ENCODE assay signal across 22 cellular contexts in genomic region chr15:65329991-65330735, GRCh38. TPM values are rescaled to one million over a fixed set of nuclear protein-coding genes. Genes with fewer than 3 reads are reported as not detected.
DNase-seq lines count a peak whose midpoint lies in the region; ATAC-seq and TF ChIP-seq lines count a peak whose summit lies in the region.
"Had no signal": no experiment of that assay in that cellular context is flagged by ENCODE, and none has a peak within 500 bp of the region (broad histone marks: within the 10 kb centered on the region; RNA-seq: fewer than 3 reads in every experiment).

No MANE protein-coding gene starts in this region.

- peaks cover 0 to 2% (median 0%) of the 10 kb centered on the region in 3 experiments for H3K27me3 ChIP-seq in neuronal stem cell (ENCODE audit: control insufficient read depth in 3 of 3, insufficient read depth in 3 of 3, low read depth in 1 of 3, low read length in 3 of 3)
- H3K27me3 ChIP-seq: BE2C had no signal

- TF ChIP-seq CTCF in CD14-positive monocyte (IDR thresholded peaks at IDR 0.05) (no peak), HEK293 (tag by site-specific recombination; IDR thresholded peaks at IDR 0.05) (no peak), endothelial cell (IDR thresholded peaks at IDR 0.05; ENCODE audit: unreplicated experiment) (no peak)

- H3K27me3 Mint-ChIP-seq in CD14-positive monocyte (ENCODE audit: low read depth in 3 of 3): peaks cover 8 to 24% (median 18%) of the 10 kb centered on the region in 3 donors
- H3K27me3 Mint-ChIP-seq in endothelial cell (ENCODE audit: unreplicated experiment): peaks cover 6% of the 10 kb centered on the region

- no CpG with 5 or more reads among the region's 18 CpGs for WGBS in neuronal stem cell (ENCODE audit: extremely low coverage in 2 of 2, insufficient read length in 2 of 2, insufficient replicate concordance in 1 of 2), 2 donors

- H3K9me3 Mint-ChIP-seq in CD14-positive monocyte (no peaks in the 10 kb centered on the region), endothelial cell (ENCODE audit: unreplicated experiment) (no peaks in the 10 kb centered on the region)
- H3K9me3 Mint-ChIP-seq: CD8-positive, alpha-beta T cell; IgD-negative memory B cell had no signal

- no peaks in the 10 kb centered on the region for H3K36me3 Mint-ChIP-seq in CD14-positive monocyte
- H3K36me3 Mint-ChIP-seq in endothelial cell (ENCODE audit: low read depth, unreplicated experiment): peaks cover 40% of the 10 kb centered on the region
- H3K36me3 Mint-ChIP-seq: CD8-positive, alpha-beta T cell; IgD-negative memory B cell had no signal

- H3K27ac ChIP-seq in HEK293 (ENCODE audit: extremely low read depth, low read depth, low read length): no peak overlapping the region
- no peak overlapping the region for H3K27ac ChIP-seq in neuronal stem cell (replicated peaks; ENCODE audit: low read length)

- peak overlapping the region; percentile 53 for H3K9ac ChIP-seq in neuronal stem cell (ENCODE audit: low read depth, low read length, poor library complexity)

- no peak overlapping the region for H2AFZ ChIP-seq in neuronal stem cell (ENCODE audit: low read length)

- intact Hi-C loops in CD14-positive monocyte (cut with micrococcal nuclease): no loop called here

- no peak for ATAC-seq in HG03095 (IDR thresholded peaks at IDR 0.05; ENCODE audit: unreplicated experiment)
- no peak for ATAC-seq in activated CD4-positive, CD25-positive, alpha-beta regulatory T cell treated with anti-CD3 and anti-CD28 coated beads, Interleukin-2, amount 50 U/mL, for 24 hours
- ATAC-seq: CD8-positive, alpha-beta T cell had no signal

- no peaks in the 10 kb centered on the region for H3K9me3 ChIP-seq in HEK293 (ENCODE audit: control insufficient read depth, insufficient read depth, low read depth, low read length)
- H3K9me3 ChIP-seq in neuronal stem cell (replicated peaks in 1 of 2; ENCODE audit: control insufficient read depth in 2 of 2, insufficient read depth in 1 of 2, low read depth in 1 of 2, low read length in 2 of 2): no peaks in the 10 kb centered on the region
- H3K9me3 ChIP-seq: BE2C had no signal

- DNase-seq in CD14-positive monocyte (ENCODE audit: low spot score) (peak; percentile 22), endothelial cell (ENCODE audit: low spot score) (no peak), neuronal stem cell (ENCODE audit: low spot score) (no peak), T1000 (lab: John Stamatoyannopoulos, UW) (no peak), inferior parietal cortex (ENCODE audit: extremely low spot score) (no peak)
- DNase-seq: BE2C; CD8-positive, alpha-beta T cell; DMS79; GOT3; NCI-H1417; NCI-H187 treated with DMSO at 0.1 percent for 48 hours; NCI-H2171; NCI-H446; NCI-H69; SIG-M5 had no signal

- no peak overlapping the region for H2BK120ac ChIP-seq in neuronal stem cell (ENCODE audit: low read depth, low read length)

- H4K8ac ChIP-seq in neuronal stem cell (ENCODE audit: low read depth, low read length): no peak overlapping the region

- CTCF ChIA-PET in HEK293 (lab: Yijun Ruan, JAX): interaction anchor here (1.0 to 4.6 kb wide), 3 partner anchors 11 to 56 kb away, joined by 5 to 27 read pairs (median 5); no protein-coding TSS in a partner anchor

- peak overlapping the region; percentile 2 for H4K91ac ChIP-seq in neuronal stem cell (ENCODE audit: low read depth, low read length, poor library complexity)

- H3K4me3 Mint-ChIP-seq in CD14-positive monocyte (no peak overlapping the region), endothelial cell (ENCODE audit: unreplicated experiment) (no peak overlapping the region)
- H3K4me3 Mint-ChIP-seq: CD8-positive, alpha-beta T cell; IgD-negative memory B cell had no signal

- no peak overlapping the region for H3K23ac ChIP-seq in neuronal stem cell (ENCODE audit: low read depth, low read length, poor library complexity)

- no peak overlapping the region for H2BK12ac ChIP-seq in neuronal stem cell (ENCODE audit: low read length)

- POLR2A ChIA-PET in HEK293 (lab: Yijun Ruan, JAX): interaction anchor here (0.5 kb wide), 1 partner anchor 303 kb away, joined by 3 read pairs; no protein-coding TSS in a partner anchor

- no peak overlapping the region for H3K27ac Mint-ChIP-seq in CD14-positive monocyte
- peak overlapping the region; percentile 30 for H3K27ac Mint-ChIP-seq in endothelial cell (ENCODE audit: unreplicated experiment)
- H3K27ac Mint-ChIP-seq: CD8-positive, alpha-beta T cell had no signal

- H3K4me1 Mint-ChIP-seq in CD14-positive monocyte: peaks cover 8% of the 10 kb centered on the region
- peaks cover 28% of the 10 kb centered on the region for H3K4me1 Mint-ChIP-seq in endothelial cell (ENCODE audit: unreplicated experiment)

- H3K14ac ChIP-seq in neuronal stem cell (ENCODE audit: low read length): no peak overlapping the region

- H2BK15ac ChIP-seq in neuronal stem cell (ENCODE audit: low read length): peak overlapping the region; percentile 83

- H2AK5ac ChIP-seq in neuronal stem cell (ENCODE audit: low read depth, low read length): peak overlapping the region; percentile 53

- H3K4me3 ChIP-seq in HEK293 (ENCODE audit: low read depth, low read length): no peak overlapping the region
- peak overlapping the region in 1 of 2 donors; percentile 53 for H3K4me3 ChIP-seq in neuronal stem cell (ENCODE audit: low read length in 2 of 2)

- H3K4me1 ChIP-seq in HEK293 (ENCODE audit: control insufficient read depth, insufficient read depth, low read length): no peaks in the 10 kb centered on the region
- peaks cover 21 to 33% of the 10 kb centered on the region in 2 donors for H3K4me1 ChIP-seq in neuronal stem cell (ENCODE audit: control insufficient read depth in 2 of 2, insufficient read depth in 1 of 2, low read depth in 1 of 2, low read length in 2 of 2)

- H3K18ac ChIP-seq in neuronal stem cell (ENCODE audit: low read length): no peak overlapping the region

- no peak overlapping the region for H3K4me2 ChIP-seq in neuronal stem cell (ENCODE audit: insufficient read depth, low read length, poor library complexity, severe bottlenecking)

- H3K4ac ChIP-seq in neuronal stem cell (ENCODE audit: low read length): no peak overlapping the region

- H3K36me3 ChIP-seq in HEK293 (ENCODE audit: control insufficient read depth in 2 of 2, insufficient read depth in 1 of 2, low read length in 2 of 2): no peaks in the 10 kb centered on the region
- H3K36me3 ChIP-seq in neuronal stem cell (replicated peaks in 1 of 2; ENCODE audit: control insufficient read depth in 2 of 2, insufficient read depth in 2 of 2, low read length in 2 of 2): peaks cover 25 to 73% of the 10 kb centered on the region in 2 donors

- peaks cover under 1% of the 10 kb centered on the region for H3K79me1 ChIP-seq in neuronal stem cell (ENCODE audit: low read depth, low read length)

- peak overlapping the region; percentile 15 for H2BK5ac ChIP-seq in neuronal stem cell (ENCODE audit: low read length)

TF ChIP-seq in HEK293, 187 proteins besides CTCF, POLR2A, EP300 and RAD21 (continues in another document):
- TF ChIP-seq ZNF311 (tag by site-specific recombination; IDR thresholded peaks at IDR 0.05; ENCODE audit: borderline replicate concordance) (no peak), EGR2 (tag by site-specific recombination; IDR thresholded peaks at IDR 0.05; ENCODE audit: low read depth) (peak; percentile 84), KLF7 (tag by site-specific recombination; IDR thresholded peaks at IDR 0.05; ENCODE audit: borderline replicate concordance) (no peak), ZNF707 (tag by site-specific recombination; IDR thresholded peaks at IDR 0.05) (no peak), ZBTB6 (tag by site-specific recombination; IDR thresholded peaks at IDR 0.05) (no peak), ZNF112 (tag by site-specific recombination; IDR thresholded peaks at IDR 0.05) (no peak), ZNF366 (tag by site-specific recombination; conservative IDR thresholded peaks at IDR 0.05) (no peak), ZNF394 (tag by site-specific recombination; IDR thresholded peaks at IDR 0.05; ENCODE audit: borderline replicate concordance) (0 out of 2 replicates have a peak, but pooled peaks have one; percentile 16), BCL11A (tag by site-specific recombination; IDR thresholded peaks at IDR 0.05; ENCODE audit: low read depth) (no peak), ELK4 (IDR thresholded peaks at IDR 0.05; ENCODE audit: borderline replicate concordance, low read depth, low read length) (no peak), ZIC2 (tag by site-specific recombination; IDR thresholded peaks at IDR 0.05) (peak; percentile 94), HOXA7 (CRISPR knock-in tag; IDR thresholded peaks at IDR 0.05; ENCODE audit: borderline replicate concordance) (no peak)

RNA-seq across cellular contexts. Expression of gene RNU5B-1, which starts 25.7 kb away (rescaled TPM):
- not detected for polyA plus RNA-seq in CD14-positive monocyte
- not detected for total RNA-seq in endothelial cell (ENCODE audit: unreplicated experiment)
- polyA plus RNA-seq in neuronal stem cell (2013, experiment 1 of 2): not detected
- polyA plus RNA-seq in neuronal stem cell (2013, experiment 2 of 2): not detected
- total RNA-seq: HT-29, LHCN-M2, OCI-LY7 had no signal
- polyA plus RNA-seq: IgD-negative memory B cell had no signal

RNA-seq across cellular contexts. Expression of gene RNU5A-1, which starts 34.3 kb away (rescaled TPM):
- not detected for polyA plus RNA-seq in CD14-positive monocyte
- not detected for total RNA-seq in endothelial cell (ENCODE audit: unreplicated experiment)
- not detected for polyA plus RNA-seq in neuronal stem cell (2013, experiment 1 of 2)
- polyA plus RNA-seq in neuronal stem cell (2013, experiment 2 of 2): not detected
- total RNA-seq: CD8-positive, alpha-beta T cell; HT-29; LHCN-M2; OCI-LY7 had no signal
- polyA plus RNA-seq: IgD-negative memory B cell had no signal

RNA-seq across cellular contexts. Expression of gene PARP16, which starts 43.5 kb away (rescaled TPM):
- polyA plus RNA-seq in CD14-positive monocyte: 1 to 10 TPM; 4.8 to 6.9 TPM
- 2.8 TPM for total RNA-seq in endothelial cell (ENCODE audit: unreplicated experiment)
- polyA plus RNA-seq in neuronal stem cell (2013, experiment 1 of 2): 11.4 TPM
- polyA plus RNA-seq in neuronal stem cell (2013, experiment 2 of 2): 12.0 TPM

RNA-seq across cellular contexts. Expression of gene IGDCC3, which starts 47.6 kb away (rescaled TPM):
- polyA plus RNA-seq in CD14-positive monocyte: not detected
- total RNA-seq in endothelial cell (ENCODE audit: unreplicated experiment): 538 TPM
- 69.2 TPM for polyA plus RNA-seq in neuronal stem cell (2013, experiment 1 of 2)
- 70.9 TPM for polyA plus RNA-seq in neuronal stem cell (2013, experiment 2 of 2)
- total RNA-seq: CD8-positive, alpha-beta T cell; HT-29; LHCN-M2; OCI-LY7 had no signal
- polyA plus RNA-seq: IgD-negative memory B cell had no signal
